1 cellular context compared by ENCODE assay signal in the genomic region with DNA sequence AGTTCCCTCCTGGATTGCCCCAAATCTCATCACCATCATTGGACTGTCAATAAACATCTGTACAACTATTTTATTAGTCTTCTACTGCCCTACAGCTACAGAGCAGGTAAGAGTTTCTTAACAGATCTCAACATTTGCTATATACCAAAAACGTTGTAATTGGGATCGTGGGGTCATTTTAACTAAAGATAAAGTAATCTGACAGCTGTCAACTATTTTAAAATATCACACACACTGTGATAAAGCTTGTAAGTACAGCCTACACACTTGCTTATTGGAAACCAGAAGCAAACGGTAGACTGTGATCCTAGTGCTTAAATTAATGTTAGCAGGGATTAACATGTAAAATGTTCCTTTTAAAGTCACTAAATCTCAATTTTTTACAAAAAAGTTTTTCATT.
TF ChIP-seq lines count a peak whose summit lies in the region.

No MANE protein-coding gene starts in this region.

TF ChIP-seq in GM12878, 131 proteins besides CTCF, POLR2A, EP300 and RAD21:
- TF ChIP-seq, protein P1, sequence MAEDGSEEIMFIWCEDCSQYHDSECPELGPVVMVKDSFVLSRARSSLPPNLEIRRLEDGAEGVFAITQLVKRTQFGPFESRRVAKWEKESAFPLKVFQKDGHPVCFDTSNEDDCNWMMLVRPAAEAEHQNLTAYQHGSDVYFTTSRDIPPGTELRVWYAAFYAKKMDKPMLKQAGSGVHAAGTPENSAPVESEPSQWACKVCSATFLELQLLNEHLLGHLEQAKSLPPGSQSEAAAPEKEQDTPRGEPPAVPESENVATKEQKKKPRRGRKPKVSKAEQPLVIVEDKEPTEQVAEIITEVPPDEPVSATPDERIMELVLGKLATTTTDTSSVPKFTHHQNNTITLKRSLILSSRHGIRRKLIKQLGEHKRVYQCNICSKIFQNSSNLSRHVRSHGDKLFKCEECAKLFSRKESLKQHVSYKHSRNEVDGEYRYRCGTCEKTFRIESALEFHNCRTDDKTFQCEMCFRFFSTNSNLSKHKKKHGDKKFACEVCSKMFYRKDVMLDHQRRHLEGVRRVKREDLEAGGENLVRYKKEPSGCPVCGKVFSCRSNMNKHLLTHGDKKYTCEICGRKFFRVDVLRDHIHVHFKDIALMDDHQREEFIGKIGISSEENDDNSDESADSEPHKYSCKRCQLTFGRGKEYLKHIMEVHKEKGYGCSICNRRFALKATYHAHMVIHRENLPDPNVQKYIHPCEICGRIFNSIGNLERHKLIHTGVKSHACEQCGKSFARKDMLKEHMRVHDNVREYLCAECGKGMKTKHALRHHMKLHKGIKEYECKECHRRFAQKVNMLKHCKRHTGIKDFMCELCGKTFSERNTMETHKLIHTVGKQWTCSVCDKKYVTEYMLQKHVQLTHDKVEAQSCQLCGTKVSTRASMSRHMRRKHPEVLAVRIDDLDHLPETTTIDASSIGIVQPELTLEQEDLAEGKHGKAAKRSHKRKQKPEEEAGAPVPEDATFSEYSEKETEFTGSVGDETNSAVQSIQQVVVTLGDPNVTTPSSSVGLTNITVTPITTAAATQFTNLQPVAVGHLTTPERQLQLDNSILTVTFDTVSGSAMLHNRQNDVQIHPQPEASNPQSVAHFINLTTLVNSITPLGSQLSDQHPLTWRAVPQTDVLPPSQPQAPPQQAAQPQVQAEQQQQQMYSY (CRISPR knock-in tag; IDR thresholded peaks at IDR 0.05), result no peak
- no peak for TF ChIP-seq ETV6 (conservative IDR thresholded peaks at IDR 0.05 in 1 of 2, IDR thresholded peaks at IDR 0.05 in 1 of 2; ENCODE audit: borderline replicate concordance in 1 of 2, low read depth in 1 of 2)
- TF ChIP-seq E4F1 (IDR thresholded peaks at IDR 0.05; ENCODE audit: borderline replicate concordance, partially characterized antibody), result no peak
- no peak for TF ChIP-seq SIN3A (IDR thresholded peaks at IDR 0.05; ENCODE audit: low read depth, low read length)
- TF ChIP-seq ATF7 (IDR thresholded peaks at IDR 0.05; ENCODE audit: low read depth), result no peak
- TF ChIP-seq, protein P2, sequence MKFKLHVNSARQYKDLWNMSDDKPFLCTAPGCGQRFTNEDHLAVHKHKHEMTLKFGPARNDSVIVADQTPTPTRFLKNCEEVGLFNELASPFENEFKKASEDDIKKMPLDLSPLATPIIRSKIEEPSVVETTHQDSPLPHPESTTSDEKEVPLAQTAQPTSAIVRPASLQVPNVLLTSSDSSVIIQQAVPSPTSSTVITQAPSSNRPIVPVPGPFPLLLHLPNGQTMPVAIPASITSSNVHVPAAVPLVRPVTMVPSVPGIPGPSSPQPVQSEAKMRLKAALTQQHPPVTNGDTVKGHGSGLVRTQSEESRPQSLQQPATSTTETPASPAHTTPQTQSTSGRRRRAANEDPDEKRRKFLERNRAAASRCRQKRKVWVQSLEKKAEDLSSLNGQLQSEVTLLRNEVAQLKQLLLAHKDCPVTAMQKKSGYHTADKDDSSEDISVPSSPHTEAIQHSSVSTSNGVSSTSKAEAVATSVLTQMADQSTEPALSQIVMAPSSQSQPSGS (IDR thresholded peaks at IDR 0.05; ENCODE audit: low read length), result no peak
- TF ChIP-seq, protein P3, sequence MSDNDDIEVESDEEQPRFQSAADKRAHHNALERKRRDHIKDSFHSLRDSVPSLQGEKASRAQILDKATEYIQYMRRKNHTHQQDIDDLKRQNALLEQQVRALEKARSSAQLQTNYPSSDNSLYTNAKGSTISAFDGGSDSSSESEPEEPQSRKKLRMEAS (IDR thresholded peaks at IDR 0.05; ENCODE audit: low read depth, low read length), result no peak
- TF ChIP-seq MTA2 (IDR thresholded peaks at IDR 0.05; ENCODE audit: low read depth), result no peak
- TF ChIP-seq TCF12 (IDR thresholded peaks at IDR 0.05; ENCODE audit: low read depth, low read length), result no peak
- no peak for TF ChIP-seq CBX3 (IDR thresholded peaks at IDR 0.05; ENCODE audit: borderline replicate concordance, low read depth)
- TF ChIP-seq FOXK2 (IDR thresholded peaks at IDR 0.05), result no peak
- TF ChIP-seq ASH2L (IDR thresholded peaks at IDR 0.05; ENCODE audit: borderline replicate concordance, low read depth), result no peak
- no peak for TF ChIP-seq ESRRA (IDR thresholded peaks at IDR 0.05; ENCODE audit: low read length)
- TF ChIP-seq CBFB (IDR thresholded peaks at IDR 0.05; ENCODE audit: low read depth), result no peak
TF ChIP-seq in GM12878: peak in this region for 0.
